27 cellular contexts compared by ENCODE assay signal in the genomic region with DNA sequence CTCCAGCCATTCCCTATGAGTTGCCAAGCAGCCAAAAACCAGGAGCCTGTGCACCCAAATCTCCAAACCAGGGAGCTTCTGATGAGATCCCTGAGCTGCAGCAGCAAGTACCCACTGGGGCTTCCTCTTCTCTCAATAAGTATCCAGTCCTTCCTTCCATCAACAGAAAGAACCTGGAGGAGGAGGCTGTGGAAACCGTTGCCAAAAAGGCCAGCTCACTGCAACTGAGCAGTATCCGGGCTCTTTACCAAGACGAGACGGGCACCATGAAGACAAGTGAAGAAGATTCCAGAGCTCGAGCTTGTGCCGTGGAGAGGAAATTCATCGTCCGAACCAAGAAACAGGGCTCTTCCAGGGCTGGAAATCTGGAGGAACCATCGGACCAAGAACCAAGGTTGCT. TPM values are rescaled to one million over a fixed set of nuclear protein-coding genes. Genes with fewer than 3 reads are reported as not detected.
"Had no signal": no experiment of that assay in that cellular context is flagged by ENCODE, and none has a peak within 500 bp of the region (broad histone marks: within the 10 kb centered on the region; RNA-seq: fewer than 3 reads in every experiment).

No MANE protein-coding gene starts in this region.

- H3K36me3 ChIP-seq: gastrocnemius medialis had no signal

- H3K9me3 ChIP-seq: body of pancreas, esophagus muscularis mucosa, gastrocnemius medialis had no signal

- H3K27ac ChIP-seq: body of pancreas, coronary artery, foreskin keratinocyte, gastrocnemius medialis had no signal

- ATAC-seq: activated CD4-positive, alpha-beta T cell treated with anti-CD3 and anti-CD28 coated beads for 36 hours; activated T-cell treated with anti-CD3 and anti-CD28 coated beads, Interleukin-2, amount 50 U/mL, for 4 hours; activated T-helper 17 cell treated with anti-CD3 and anti-CD28 coated beads, Interleukin-2, amount 50 U/mL, for 72 hours; body of pancreas; effector memory CD8-positive, alpha-beta T cell; foreskin keratinocyte; gastrocnemius medialis had no signal

- H3K4me3 ChIP-seq: body of pancreas, coronary artery, esophagus muscularis mucosa, gastrocnemius medialis had no signal

- DNase-seq: activated CD4-positive, alpha-beta memory T cell treated with anti-CD3 and anti-CD28 coated beads, Interleukin-2, amount 10 ng/mL, durations not matched to agents 7 days and 5 days; activated CD4-positive, alpha-beta T cell treated with anti-CD3 and anti-CD28 coated beads for 36 hours; activated CD4-positive, alpha-beta T cell treated with anti-CD3 and anti-CD28 coated beads, Interleukin-2, amount 10 ng/mL, durations not matched to agents 24 days and 14 days; activated CD4-positive, CD25-positive, alpha-beta regulatory T cell; activated CD4-positive, CD25-positive, alpha-beta regulatory T cell treated with anti-CD3 and anti-CD28 coated beads, Interleukin-2, amount 50 U/mL, for 72 hours; activated CD8-positive, alpha-beta memory T cell treated with anti-CD3 and anti-CD28 coated beads, Interleukin-2, amount 50 U/mL, for 48 hours; activated effector memory CD4-positive, alpha-beta T cell treated with Interleukin-2 at 50 U/mL for 16 hours; activated gamma-delta T cell treated with Interleukin-2 at 50 U/mL for 16 hours; activated naive CD4-positive, alpha-beta T cell treated with anti-CD3 and anti-CD28 coated beads, Interleukin-2, amount 50 U/mL, for 16 hours; activated naive CD4-positive, alpha-beta T cell treated with Interleukin-2 at 50 U/mL for 16 hours; activated T-cell treated with anti-CD3 and anti-CD28 coated beads, Interleukin-2, amount 50 U/mL, for 4 hours; amniotic stem cell; aorta; body of pancreas; caudate nucleus; cerebellar nuclear complex; effector CD4-positive, alpha-beta T cell; effector memory CD8-positive, alpha-beta T cell; erythroblast; foreskin keratinocyte; gastrocnemius medialis; glutamatergic neuron; T-helper 2 cell had no signal

- H3K27me3 ChIP-seq: body of pancreas had no signal

- H3K4me1 ChIP-seq: foreskin keratinocyte had no signal

RNA-seq across cellular contexts. Expression of gene PLA2G2C, which starts 4.4 kb away (rescaled TPM):
- total RNA-seq: activated T-cell treated with anti-CD3 and anti-CD28 coated beads, Interleukin-2, amount 50 U/mL, for 4 hours; body of pancreas; foreskin keratinocyte; gastrocnemius medialis had no signal

RNA-seq across cellular contexts. Expression of gene PLA2G2F, which starts 51.6 kb away (rescaled TPM):
- total RNA-seq: activated CD4-positive, alpha-beta memory T cell treated with anti-CD3 and anti-CD28 coated beads, Interleukin-2, amount 10 ng/mL, durations not matched to agents 7 days and 5 days; activated CD4-positive, alpha-beta T cell treated with anti-CD3 and anti-CD28 coated beads for 36 hours; activated CD4-positive, alpha-beta T cell treated with anti-CD3 and anti-CD28 coated beads, Interleukin-2, amount 10 ng/mL, durations not matched to agents 24 days and 14 days; activated T-cell treated with anti-CD3 and anti-CD28 coated beads, Interleukin-2, amount 50 U/mL, for 4 hours; activated T-helper 17 cell treated with anti-CD3 and anti-CD28 coated beads, Interleukin-2, amount 50 U/mL, for 72 hours; aorta; body of pancreas; esophagus muscularis mucosa; gastrocnemius medialis; T-helper 1 cell treated with Interleukin-12 subunit alpha and Interleukin-12 subunit beta and Interleukin-4 antibody, amounts not matched to agents 30 ng/mL and 1 ng/mL, for 36 hours had no signal
